Comparison of ENCODE assay signal across 24 cellular contexts in the genomic region with DNA sequence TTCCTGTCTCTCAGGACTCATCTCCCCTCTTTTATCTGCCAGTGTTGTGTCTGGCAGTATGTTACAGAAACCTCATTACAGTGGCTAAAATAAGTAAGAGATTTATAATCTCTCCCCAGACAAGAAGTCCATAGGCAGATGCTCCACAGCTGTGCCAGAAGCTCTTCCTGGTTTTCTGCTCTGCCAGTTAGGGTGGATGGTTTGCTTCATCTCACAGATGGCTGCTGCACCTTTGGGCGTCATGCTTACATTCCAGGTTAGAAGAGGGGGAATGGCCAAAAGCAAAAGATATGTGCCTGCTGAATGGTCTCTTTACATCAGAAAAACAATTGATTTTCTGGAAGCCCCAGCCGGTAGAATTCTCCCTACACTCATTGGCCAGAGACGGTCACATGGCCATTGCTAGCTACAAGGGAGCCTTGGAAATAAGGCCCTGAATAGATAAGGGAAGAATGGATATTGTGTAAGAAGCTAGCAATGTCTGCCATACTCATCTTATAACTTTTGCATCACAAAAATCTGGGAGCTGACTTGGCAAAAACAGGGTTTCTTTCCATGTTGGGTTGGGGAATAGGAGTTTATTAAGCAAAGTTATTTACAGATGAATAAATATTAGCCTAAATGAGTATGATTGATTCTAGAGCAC.
"Had no signal": no experiment of that assay in that cellular context is flagged by ENCODE, and none has a peak within 500 bp of the region (broad histone marks: within the 10 kb centered on the region; RNA-seq: fewer than 3 reads in every experiment).

No MANE protein-coding gene starts in this region.

- H3K9me3 ChIP-seq: ovary, psoas muscle had no signal

- H3K27ac Mint-ChIP-seq: activated CD4-positive, alpha-beta memory T cell treated with anti-CD3 and anti-CD28 coated beads, Interleukin-2, amount 10 ng/mL, durations not matched to agents 7 days and 5 days; activated CD8-positive, alpha-beta memory T cell treated with anti-CD3 and anti-CD28 coated beads, Interleukin-2, amount 10 ng/mL, durations not matched to agents 7 days and 5 days; activated naive CD8-positive, alpha-beta T cell treated with anti-CD3 and anti-CD28 coated beads, Interleukin-2, amount 10 ng/mL, durations not matched to agents 7 days and 5 days; activated T-cell treated with anti-CD3 and anti-CD28 coated beads, Interleukin-2, amount 50 U/mL, for 24 hours; activated T-helper 2 cell treated with anti-CD3 and anti-CD28 coated beads, Interferon-gamma antibody, Interleukin-2, Interleukin-4, amounts not matched to agents 10 μg/mL and 5 μg/mL and 100 μg/mL, durations not matched to agents 14 hours and 24 hours and 36 hours; brain; memory B cell; naive thymus-derived CD4-positive, alpha-beta T cell; stimulated activated naive CD8-positive, alpha-beta T cell treated with anti-CD3 and anti-CD28 coated beads, Interleukin-15, Interleukin-2, amounts not matched to agents 100 ng/mL and 50 ng/mL, for 24 hours; T-helper 2 cell treated with Interferon-gamma antibody and Interleukin-4, amounts not matched to agents 5 μg/mL and 100 μg/mL, for 36 hours; type B pancreatic cell had no signal

- H3K27me3 Mint-ChIP-seq: activated CD8-positive, alpha-beta memory T cell treated with anti-CD3 and anti-CD28 coated beads, Interleukin-2, amount 10 ng/mL, durations not matched to agents 7 days and 5 days; activated T-cell treated with anti-CD3 and anti-CD28 coated beads, Interleukin-2, amount 50 U/mL, for 24 hours; central memory CD8-positive, alpha-beta T cell; type B pancreatic cell had no signal

- H3K4me1 Mint-ChIP-seq: activated CD4-positive, alpha-beta memory T cell treated with anti-CD3 and anti-CD28 coated beads, Interleukin-2, amount 10 ng/mL, durations not matched to agents 7 days and 5 days; activated naive CD8-positive, alpha-beta T cell treated with anti-CD3 and anti-CD28 coated beads, Interleukin-2, amount 10 ng/mL, durations not matched to agents 7 days and 5 days; brain; central memory CD8-positive, alpha-beta T cell; naive thymus-derived CD4-positive, alpha-beta T cell had no signal

- H3K4me3 ChIP-seq: ovary, psoas muscle, skin epidermis had no signal

- H3K27ac ChIP-seq: ovary, psoas muscle, skin epidermis had no signal

- H3K36me3 ChIP-seq: ovary had no signal

- H3K4me1 ChIP-seq: psoas muscle had no signal

- ATAC-seq: activated CD8-positive, alpha-beta memory T cell treated with anti-CD3 and anti-CD28 coated beads, Interleukin-2, amount 10 ng/mL, durations not matched to agents 7 days and 5 days; naive thymus-derived CD4-positive, alpha-beta T cell; psoas muscle; right cardiac atrium had no signal

- H3K36me3 Mint-ChIP-seq: activated CD8-positive, alpha-beta memory T cell treated with anti-CD3 and anti-CD28 coated beads, Interleukin-2, amount 10 ng/mL, durations not matched to agents 7 days and 5 days; activated naive CD8-positive, alpha-beta T cell treated with anti-CD3 and anti-CD28 coated beads, Interleukin-2, amount 10 ng/mL, durations not matched to agents 7 days and 5 days; brain; memory B cell; naive thymus-derived CD4-positive, alpha-beta T cell; type B pancreatic cell had no signal

- H3K27me3 ChIP-seq: ovary had no signal

- H3K9me3 Mint-ChIP-seq: activated CD4-positive, alpha-beta memory T cell treated with anti-CD3 and anti-CD28 coated beads, Interleukin-2, amount 10 ng/mL, durations not matched to agents 7 days and 5 days; activated naive CD8-positive, alpha-beta T cell treated with anti-CD3 and anti-CD28 coated beads, Interleukin-2, amount 10 ng/mL, durations not matched to agents 7 days and 5 days; activated T-cell treated with anti-CD3 and anti-CD28 coated beads, Interleukin-2, amount 50 U/mL, for 24 hours; activated T-helper 2 cell treated with anti-CD3 and anti-CD28 coated beads, Interferon-gamma antibody, Interleukin-2, Interleukin-4, amounts not matched to agents 10 μg/mL and 5 μg/mL and 100 μg/mL, durations not matched to agents 14 hours and 24 hours and 36 hours; central memory CD8-positive, alpha-beta T cell; memory B cell; naive thymus-derived CD4-positive, alpha-beta T cell; stimulated activated naive CD8-positive, alpha-beta T cell treated with anti-CD3 and anti-CD28 coated beads, Interleukin-15, Interleukin-2, amounts not matched to agents 100 ng/mL and 50 ng/mL, for 24 hours; T-helper 2 cell treated with Interferon-gamma antibody and Interleukin-4, amounts not matched to agents 5 μg/mL and 100 μg/mL, for 36 hours; type B pancreatic cell had no signal

- H3K4me3 Mint-ChIP-seq: activated CD4-positive, alpha-beta memory T cell treated with anti-CD3 and anti-CD28 coated beads, Interleukin-2, amount 10 ng/mL, durations not matched to agents 7 days and 5 days; activated CD8-positive, alpha-beta memory T cell treated with anti-CD3 and anti-CD28 coated beads, Interleukin-2, amount 10 ng/mL, durations not matched to agents 7 days and 5 days; activated naive CD8-positive, alpha-beta T cell treated with anti-CD3 and anti-CD28 coated beads, Interleukin-2, amount 10 ng/mL, durations not matched to agents 7 days and 5 days; activated T-cell treated with anti-CD3 and anti-CD28 coated beads, Interleukin-2, amount 50 U/mL, for 24 hours; brain; central memory CD8-positive, alpha-beta T cell; memory B cell; naive thymus-derived CD4-positive, alpha-beta T cell; stimulated activated naive CD8-positive, alpha-beta T cell treated with anti-CD3 and anti-CD28 coated beads, Interleukin-15, Interleukin-2, amounts not matched to agents 100 ng/mL and 50 ng/mL, for 24 hours; T-helper 2 cell treated with Interferon-gamma antibody and Interleukin-4, amounts not matched to agents 5 μg/mL and 100 μg/mL, for 36 hours; type B pancreatic cell had no signal

- DNase-seq: activated CD4-positive, alpha-beta memory T cell treated with anti-CD3 and anti-CD28 coated beads, Interleukin-2, amount 10 ng/mL, durations not matched to agents 7 days and 5 days; activated CD4-positive, alpha-beta T cell treated with anti-CD3 and anti-CD28 coated beads for 48 hours; activated CD4-positive, CD25-positive, alpha-beta regulatory T cell; activated CD8-positive, alpha-beta memory T cell treated with anti-CD3 and anti-CD28 coated beads, Interleukin-2, amount 10 ng/mL, durations not matched to agents 7 days and 5 days; activated naive CD4-positive, alpha-beta T cell treated with Interleukin-2 at 50 U/mL for 16 hours; activated naive CD8-positive, alpha-beta T cell treated with anti-CD3 and anti-CD28 coated beads, Interleukin-2, amount 10 ng/mL, durations not matched to agents 7 days and 5 days; activated T-cell treated with anti-CD3 and anti-CD28 coated beads, Interleukin-2, amount 50 U/mL, for 24 hours; anterior cingulate cortex; cortex of kidney; erythroblast; naive thymus-derived CD4-positive, alpha-beta T cell; ovary; psoas muscle; right cardiac atrium; stimulated activated CD4-positive, alpha-beta T cell treated with anti-CD3 and anti-CD28 coated beads, Interleukin-15, amount 100 ng/mL, for 24 hours; stimulated activated CD4-positive, alpha-beta T cell treated with anti-CD3 and anti-CD28 coated beads, Interleukin-2, amount 100 ng/mL, for 48 hours had no signal
